ENCODE assay signal across 9 cellular contexts in genomic region chr9:14760060-14760459, GRCh38. TPM values are rescaled to one million over a fixed set of nuclear protein-coding genes. Genes with fewer than 3 reads are reported as not detected.
"Had no signal": no experiment of that assay in that cellular context is flagged by ENCODE, and none has a peak within 500 bp of the region (broad histone marks: within the 10 kb centered on the region; RNA-seq: fewer than 3 reads in every experiment).

No MANE protein-coding gene starts in this region.

- DNase-seq: GDM1, GF-D8 had no signal

- H3K4me3 ChIP-seq: GM12878 had no signal

- ATAC-seq: GM12878 had no signal

- FAIRE-seq: G401.6, GM12878, GM12891, GM12892, GM18507, GM19239 had no signal

RNA-seq across cellular contexts. Expression of gene CER1, which starts 37.5 kb away (rescaled TPM):
- total RNA-seq: G401, GM12878 had no signal
- polyA plus RNA-seq: GM12878 had no signal
